8 cellular contexts compared by ENCODE assay signal in genomic region chr16:66925322-66925840, GRCh38. TPM values are rescaled to one million over a fixed set of nuclear protein-coding genes. Genes with fewer than 3 reads are reported as not detected.
DNase-seq lines count a peak whose midpoint lies in the region; ATAC-seq and TF ChIP-seq lines count a peak whose summit lies in the region.

A gene with protein sequence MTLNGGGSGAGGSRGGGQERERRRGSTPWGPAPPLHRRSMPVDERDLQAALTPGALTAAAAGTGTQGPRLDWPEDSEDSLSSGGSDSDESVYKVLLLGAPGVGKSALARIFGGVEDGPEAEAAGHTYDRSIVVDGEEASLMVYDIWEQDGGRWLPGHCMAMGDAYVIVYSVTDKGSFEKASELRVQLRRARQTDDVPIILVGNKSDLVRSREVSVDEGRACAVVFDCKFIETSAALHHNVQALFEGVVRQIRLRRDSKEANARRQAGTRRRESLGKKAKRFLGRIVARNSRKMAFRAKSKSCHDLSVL (minus strand): TSS chr16:66925535. CDS start chr16:66925179, 356 bp downstream.

- peaks cover 0 to 53% of the 10 kb centered on the region in 2 donors for H3K4me1 ChIP-seq in right atrium auricular region

- H3K27me3 ChIP-seq in right atrium auricular region = no peaks in the 10 kb centered on the region

- no peaks in the 10 kb centered on the region for H3K9me3 Mint-ChIP-seq in activated CD4-positive, alpha-beta T cell treated with anti-CD3 and anti-CD28 coated beads, Interleukin-2, amount 10 ng/mL, durations not matched to agents 7 days and 5 days
- H3K9me3 Mint-ChIP-seq in activated T-helper 2 cell treated with anti-CD3 and anti-CD28 coated beads, Interferon-gamma antibody, Interleukin-2, Interleukin-4, amounts not matched to agents 10 μg/mL and 5 μg/mL and 100 μg/mL, durations not matched to agents 14 hours and 24 hours and 36 hours = no peaks in the 10 kb centered on the region

- peaks cover 14% of the 10 kb centered on the region for H3K36me3 ChIP-seq in right atrium auricular region

- H3K36me3 Mint-ChIP-seq in activated CD4-positive, alpha-beta T cell treated with anti-CD3 and anti-CD28 coated beads, Interleukin-2, amount 10 ng/mL, durations not matched to agents 7 days and 5 days (ENCODE audit: low read depth) = no peaks in the 10 kb centered on the region
- H3K36me3 Mint-ChIP-seq in activated T-helper 2 cell treated with anti-CD3 and anti-CD28 coated beads, Interferon-gamma antibody, Interleukin-2, Interleukin-4, amounts not matched to agents 10 μg/mL and 5 μg/mL and 100 μg/mL, durations not matched to agents 14 hours and 24 hours and 36 hours (ENCODE audit: low read depth) = no peaks in the 10 kb centered on the region

- H3K4me3 Mint-ChIP-seq in activated CD4-positive, alpha-beta T cell treated with anti-CD3 and anti-CD28 coated beads, Interleukin-2, amount 10 ng/mL, durations not matched to agents 7 days and 5 days = peak within 1 kb of the TSS; percentile 43
- H3K4me3 Mint-ChIP-seq in activated T-helper 2 cell treated with anti-CD3 and anti-CD28 coated beads, Interferon-gamma antibody, Interleukin-2, Interleukin-4, amounts not matched to agents 10 μg/mL and 5 μg/mL and 100 μg/mL, durations not matched to agents 14 hours and 24 hours and 36 hours (ENCODE audit: low read depth) = peak within 1 kb of the TSS; percentile 69

- H3K27ac ChIP-seq in right atrium auricular region = peak within 1 kb of the TSS; percentile 87 to 98

- TF ChIP-seq CTCF in right atrium auricular region (IDR thresholded peaks at IDR 0.05) = no peak

- intact Hi-C loops in activated T-helper 2 cell treated with anti-CD3 and anti-CD28 coated beads, Interferon-gamma antibody, Interleukin-2, Interleukin-4, amounts not matched to agents 10 μg/mL and 5 μg/mL and 100 μg/mL, durations not matched to agents 14 hours and 24 hours and 36 hours (cut with micrococcal nuclease) = loop anchor here (5.0 kb wide), 2 partner anchors 43 to 93 kb away; partner anchors contain the start of genes NAE1 and PDP2

- POLR2A ChIA-PET in activated CD4-positive, alpha-beta T cell treated with anti-CD3 and anti-CD28 coated beads, Interleukin-2, amount 10 ng/mL, durations not matched to agents 7 days and 5 days (lab: Charles Lee) = no interaction called here

- no peak for ATAC-seq in GM19463 (IDR thresholded peaks at IDR 0.05; ENCODE audit: unreplicated experiment)
- no peak for ATAC-seq in HG02840 (IDR thresholded peaks at IDR 0.05; ENCODE audit: low FRiP score, unreplicated experiment)

- H3K27ac Mint-ChIP-seq in activated CD4-positive, alpha-beta T cell treated with anti-CD3 and anti-CD28 coated beads, Interleukin-2, amount 10 ng/mL, durations not matched to agents 7 days and 5 days = no peak within 1 kb of the TSS
- no peak within 1 kb of the TSS for H3K27ac Mint-ChIP-seq in activated T-helper 2 cell treated with anti-CD3 and anti-CD28 coated beads, Interferon-gamma antibody, Interleukin-2, Interleukin-4, amounts not matched to agents 10 μg/mL and 5 μg/mL and 100 μg/mL, durations not matched to agents 14 hours and 24 hours and 36 hours

- peaks cover 36% of the 10 kb centered on the region for H3K27me3 Mint-ChIP-seq in activated CD4-positive, alpha-beta T cell treated with anti-CD3 and anti-CD28 coated beads, Interleukin-2, amount 10 ng/mL, durations not matched to agents 7 days and 5 days
- peaks cover 30% of the 10 kb centered on the region for H3K27me3 Mint-ChIP-seq in activated T-helper 2 cell treated with anti-CD3 and anti-CD28 coated beads, Interferon-gamma antibody, Interleukin-2, Interleukin-4, amounts not matched to agents 10 μg/mL and 5 μg/mL and 100 μg/mL, durations not matched to agents 14 hours and 24 hours and 36 hours (ENCODE audit: low read depth)

- CTCF ChIA-PET in activated CD4-positive, alpha-beta T cell treated with anti-CD3 and anti-CD28 coated beads, Interleukin-2, amount 10 ng/mL, durations not matched to agents 7 days and 5 days (lab: Charles Lee) = interaction anchor here (0.7 to 2.6 kb wide), 12 partner anchors 8 to 355 kb away, joined by 3 to 8 read pairs (median 3); partner anchors contain the start of genes CIAO2B and NAE1

- no peaks in the 10 kb centered on the region for H3K9me3 ChIP-seq in right atrium auricular region

- DNase-seq in activated CD4-positive, alpha-beta T cell treated with anti-CD3 and anti-CD28 coated beads, Interleukin-2, amount 10 ng/mL, durations not matched to agents 7 days and 5 days = no peak
- DNase-seq in activated CD4-positive, alpha-beta T cell treated with anti-CD3 and anti-CD28 coated beads, Interleukin-2, amount 50 U/mL, for 4 hours = no peak
- DNase-seq in activated T-helper 2 cell treated with anti-CD3 and anti-CD28 coated beads, Interferon-gamma antibody, Interleukin-2, Interleukin-4, amounts not matched to agents 10 μg/mL and 5 μg/mL and 100 μg/mL, durations not matched to agents 14 hours and 24 hours and 36 hours (ENCODE audit: low spot score) = no peak
- DNase-seq in right atrium auricular region (ENCODE audit: low spot score) (no peak), skeletal muscle cell (ENCODE audit: low read depth) (no peak), amniotic stem cell (lab: John Stamatoyannopoulos, UW) (no peak)

- H3K4me3 ChIP-seq in right atrium auricular region (peak within 1 kb of the TSS; percentile 60 to 78), skeletal muscle cell (ENCODE audit: low read depth, low read length) (peak within 1 kb of the TSS; percentile 37)

- peaks cover 23% of the 10 kb centered on the region for H3K4me1 Mint-ChIP-seq in activated CD4-positive, alpha-beta T cell treated with anti-CD3 and anti-CD28 coated beads, Interleukin-2, amount 10 ng/mL, durations not matched to agents 7 days and 5 days
- peaks cover 20% of the 10 kb centered on the region for H3K4me1 Mint-ChIP-seq in activated T-helper 2 cell treated with anti-CD3 and anti-CD28 coated beads, Interferon-gamma antibody, Interleukin-2, Interleukin-4, amounts not matched to agents 10 μg/mL and 5 μg/mL and 100 μg/mL, durations not matched to agents 14 hours and 24 hours and 36 hours (ENCODE audit: low read depth)

RNA-seq across cellular contexts. Expression of the gene that starts here (rescaled TPM):
- total RNA-seq in activated CD4-positive, alpha-beta T cell treated with anti-CD3 and anti-CD28 coated beads, Interleukin-2, amount 10 ng/mL, durations not matched to agents 7 days and 5 days = under 1 TPM; 0.20 to 0.23 TPM
- 1.2 and 1.8 TPM in 2 replicates for total RNA-seq in activated T-helper 2 cell treated with anti-CD3 and anti-CD28 coated beads, Interferon-gamma antibody, Interleukin-2, Interleukin-4, amounts not matched to agents 10 μg/mL and 5 μg/mL and 100 μg/mL, durations not matched to agents 14 hours and 24 hours and 36 hours
- total RNA-seq in right atrium auricular region = 100 to 1,000 TPM; 173 to 266 TPM

Comparison
In these comparisons a context has a peak if more than half of its experiments do, and no peak if none do; other contexts are left out.
1. RNA of the gene that starts here (total RNA-seq): 173 to 266 TPM in right atrium auricular region; 1.2 to 1.8 TPM in activated T-helper 2 cell treated with anti-CD3 and anti-CD28 coated beads, Interferon-gamma antibody, Interleukin-2, Interleukin-4, amounts not matched to agents 10 μg/mL and 5 μg/mL and 100 μg/mL, durations not matched to agents 14 hours and 24 hours and 36 hours and 0.20 to 0.23 TPM in activated CD4-positive, alpha-beta T cell treated with anti-CD3 and anti-CD28 coated beads, Interleukin-2, amount 10 ng/mL, durations not matched to agents 7 days and 5 days; every median in the first group is over 10 times any median in the second.